Comparison of ENCODE assay signal across 1 cellular context in the genomic region with DNA sequence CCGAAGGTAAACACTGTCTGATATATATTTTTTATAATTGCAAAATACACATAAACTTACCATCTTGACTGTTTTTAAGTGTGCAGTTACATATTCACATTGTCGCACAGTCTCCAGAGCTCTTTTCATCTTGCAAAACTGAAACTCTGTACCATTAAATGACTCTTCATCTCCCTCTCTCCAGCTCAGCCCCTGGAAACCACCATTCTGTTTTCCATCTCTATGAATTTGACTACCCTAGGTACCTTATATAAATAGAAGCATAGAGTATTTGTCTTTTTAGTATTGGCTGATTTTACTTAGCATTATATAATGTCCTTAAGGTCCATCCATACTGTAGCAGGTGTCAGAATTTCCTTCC.
A peak's percentile ranks its signal among the peaks of the same experiment; 100 is the strongest.
TF ChIP-seq lines count a peak whose summit lies in the region.

No MANE protein-coding gene starts in this region.

TF ChIP-seq in GM12878, 131 proteins besides CTCF, POLR2A, EP300 and RAD21 (continued from another document):
- TF ChIP-seq, protein P1, sequence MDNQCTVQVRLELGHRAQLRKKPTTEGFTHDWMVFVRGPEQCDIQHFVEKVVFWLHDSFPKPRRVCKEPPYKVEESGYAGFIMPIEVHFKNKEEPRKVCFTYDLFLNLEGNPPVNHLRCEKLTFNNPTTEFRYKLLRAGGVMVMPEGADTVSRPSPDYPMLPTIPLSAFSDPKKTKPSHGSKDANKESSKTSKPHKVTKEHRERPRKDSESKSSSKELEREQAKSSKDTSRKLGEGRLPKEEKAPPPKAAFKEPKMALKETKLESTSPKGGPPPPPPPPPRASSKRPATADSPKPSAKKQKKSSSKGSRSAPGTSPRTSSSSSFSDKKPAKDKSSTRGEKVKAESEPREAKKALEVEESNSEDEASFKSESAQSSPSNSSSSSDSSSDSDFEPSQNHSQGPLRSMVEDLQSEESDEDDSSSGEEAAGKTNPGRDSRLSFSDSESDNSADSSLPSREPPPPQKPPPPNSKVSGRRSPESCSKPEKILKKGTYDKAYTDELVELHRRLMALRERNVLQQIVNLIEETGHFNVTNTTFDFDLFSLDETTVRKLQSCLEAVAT (IDR thresholded peaks at IDR 0.05), result no peak
- TF ChIP-seq CREB1 (IDR thresholded peaks at IDR 0.05; ENCODE audit: low read depth), result no peak
- no peak for TF ChIP-seq KDM1A (IDR thresholded peaks at IDR 0.05; ENCODE audit: borderline replicate concordance)
- no peak for TF ChIP-seq MTA3 (IDR thresholded peaks at IDR 0.05; ENCODE audit: borderline replicate concordance, low read length)
- 0 out of 2 replicates have a peak, but pooled peaks have one; percentile 37 for TF ChIP-seq EED (IDR thresholded peaks at IDR 0.05; ENCODE audit: low read depth)
- TF ChIP-seq MYB (IDR thresholded peaks at IDR 0.05; ENCODE audit: borderline replicate concordance, low read depth, low read length), result no peak
- TF ChIP-seq PML (IDR thresholded peaks at IDR 0.05; ENCODE audit: low read length), result no peak
- TF ChIP-seq SP1 (IDR thresholded peaks at IDR 0.05; ENCODE audit: low read depth, low read length), result no peak
- TF ChIP-seq CEBPB (IDR thresholded peaks at IDR 0.05; ENCODE audit: borderline replicate concordance in 1 of 2, low read depth in 2 of 2, low read length in 2 of 2), result no peak
- no peak for TF ChIP-seq PAX8 (IDR thresholded peaks at IDR 0.05)
- peak; percentile 46; the same call in 1 of the 2 replicates for TF ChIP-seq FOXM1 (IDR thresholded peaks at IDR 0.05; ENCODE audit: low read depth, low read length)
- TF ChIP-seq ZBED1 (IDR thresholded peaks at IDR 0.05; ENCODE audit: borderline replicate concordance), result no peak
